Comparison of ENCODE assay signal across 23 cellular contexts in genomic region chr5:9351535-9351934, GRCh38.
DNase-seq lines count a peak whose midpoint lies in the region; ATAC-seq and TF ChIP-seq lines count a peak whose summit lies in the region.
"Had no signal": no experiment of that assay in that cellular context is flagged by ENCODE, and none has a peak within 500 bp of the region (broad histone marks: within the 10 kb centered on the region; RNA-seq: fewer than 3 reads in every experiment).

No MANE protein-coding gene starts in this region.

- TF ChIP-seq CTCF in cardiac fibroblast (IDR thresholded peaks at IDR 0.05; ENCODE audit: low read depth, low read length) (no peak), smooth muscle cell (IDR thresholded peaks at IDR 0.05; ENCODE audit: borderline replicate concordance, insufficient read depth, poor library complexity, severe bottlenecking) (no peak)

- peaks cover 4% of the 10 kb centered on the region for H3F3A ChIP-seq in smooth muscle cell (ENCODE audit: low read depth)

- no peaks in the 10 kb centered on the region for H3K36me3 ChIP-seq in smooth muscle cell (ENCODE audit: low read depth)
- H3K36me3 ChIP-seq: BE2C, SJSA1 had no signal

- ATAC-seq in Right ventricle myocardium superior (ENCODE audit: poor library complexity): peak; percentile 37
- no peak for ATAC-seq in GM21515 (IDR thresholded peaks at IDR 0.05; ENCODE audit: unreplicated experiment)
- no peak for ATAC-seq in HG02938 (IDR thresholded peaks at IDR 0.05; ENCODE audit: unreplicated experiment)
- ATAC-seq: GM23338 had no signal

- no peaks in the 10 kb centered on the region for H3K27me3 ChIP-seq in smooth muscle cell (ENCODE audit: low read depth)
- H3K27me3 ChIP-seq: BE2C, SJSA1 had no signal

- DNase-seq in Right ventricle myocardium superior: no peak
- DNase-seq in cardiac septum (ENCODE audit: low spot score): no peak
- DNase-seq in cardiac fibroblast (ENCODE audit: low read depth in 2 of 2): peak; percentile 47 to 66
- peak; percentile 31 for DNase-seq in fibroblast of the conjunctiva (ENCODE audit: low read depth)
- no peak for DNase-seq in smooth muscle cell (lab: John Stamatoyannopoulos, UW; ENCODE audit: unreplicated experiment)
- no peak for DNase-seq in NCI-H1417 treated with DMSO at 0.1 percent for 48 hours (lab: John Stamatoyannopoulos, UW)
- DNase-seq: BE2C; DMS53; GDM1; HCEC 1CT; IMR-90; NCI-H1105; NCI-H2081; NCI-H2171; NCI-H345; NCI-H524; NCI-H774; NK-92 treated with Interleukin-12 subunit alpha and Interleukin-12 subunit beta, amount 100 ng/mL, for 24 hours had no signal

- no peak overlapping the region for H3K4me2 ChIP-seq in smooth muscle cell
- H3K4me2 ChIP-seq: GM23338, KMS-11 had no signal

- no peaks in the 10 kb centered on the region for H3K79me2 ChIP-seq in smooth muscle cell (ENCODE audit: low read depth)

- H3K27ac ChIP-seq in smooth muscle cell (ENCODE audit: low read depth): peak overlapping the region; percentile 75
- H3K27ac ChIP-seq: KMS-11, SJSA1 had no signal

- peaks cover 8% of the 10 kb centered on the region for H4K20me1 ChIP-seq in smooth muscle cell (ENCODE audit: low read depth)

- no peak overlapping the region for H2AFZ ChIP-seq in smooth muscle cell (ENCODE audit: low read depth)
- H2AFZ ChIP-seq: GM23338 had no signal

- H3K4me1 ChIP-seq in smooth muscle cell (ENCODE audit: low read depth): peaks cover 10% of the 10 kb centered on the region
- H3K4me1 ChIP-seq: BE2C had no signal

- 85% methylated on average over 2 of the region's 2 CpGs for WGBS in smooth muscle cell (ENCODE audit: low lambda C conversion rate)

- no peaks in the 10 kb centered on the region for H3K9me3 ChIP-seq in smooth muscle cell (replicated peaks; ENCODE audit: low read depth)
- H3K9me3 ChIP-seq: BE2C, SJSA1 had no signal

- no peak overlapping the region for H3K9ac ChIP-seq in smooth muscle cell (ENCODE audit: low read depth)
- H3K9ac ChIP-seq: KMS-11 had no signal

- intact Hi-C loops in Right ventricle myocardium superior (cut with DNase I) (no loop called here), cardiac septum (cut with DNase I) (no loop called here)

- H3K4me3 ChIP-seq in cardiac fibroblast (replicated peaks in 1 of 2; ENCODE audit: low read depth in 2 of 2, low read length in 2 of 2) (no peak overlapping the region), smooth muscle cell (no peak overlapping the region)
- H3K4me3 ChIP-seq: GM23338, SJSA1 had no signal

Comparison
In these comparisons a context has a peak if more than half of its experiments do, and no peak if none do; other contexts are left out.
1. DNase-seq: peak in cardiac fibroblast (2 of 2) and fibroblast of the conjunctiva (single experiment); none in Right ventricle myocardium superior (single experiment), cardiac septum (single experiment), smooth muscle cell (single experiment) and NCI-H1417 treated with DMSO at 0.1 percent for 48 hours (single experiment).